1 cellular context compared by ENCODE assay signal in the genomic region with DNA sequence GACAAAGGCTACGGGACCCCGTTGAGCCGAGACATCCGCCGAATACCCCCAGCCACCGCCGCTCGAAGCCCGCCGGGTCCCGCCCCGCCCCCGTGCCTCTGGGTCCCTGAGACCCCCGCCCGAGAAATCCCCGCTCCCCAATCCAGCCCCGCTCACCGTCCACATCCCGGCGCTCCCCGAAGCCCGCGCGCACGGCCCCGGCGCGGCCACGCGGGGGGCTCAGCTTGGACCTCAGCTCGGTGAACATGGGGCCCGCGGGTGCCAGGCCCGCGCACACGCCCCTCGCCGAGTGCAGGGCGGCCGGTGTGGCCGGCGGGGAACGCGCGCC.
TF ChIP-seq lines count a peak whose summit lies in the region.

No MANE protein-coding gene starts in this region.

TF ChIP-seq in liver, 16 proteins besides CTCF, POLR2A, EP300 and RAD21 (continued from another document):
- no peak for TF ChIP-seq ATF3 (IDR thresholded peaks at IDR 0.05)
- TF ChIP-seq, protein P1, sequence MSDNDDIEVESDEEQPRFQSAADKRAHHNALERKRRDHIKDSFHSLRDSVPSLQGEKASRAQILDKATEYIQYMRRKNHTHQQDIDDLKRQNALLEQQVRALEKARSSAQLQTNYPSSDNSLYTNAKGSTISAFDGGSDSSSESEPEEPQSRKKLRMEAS (IDR thresholded peaks at IDR 0.05): no peak
- no peak for TF ChIP-seq NR2F2 (IDR thresholded peaks at IDR 0.05)
- TF ChIP-seq JUND (IDR thresholded peaks at IDR 0.05): no peak
- no peak for TF ChIP-seq GABPA (IDR thresholded peaks at IDR 0.05 in 1 of 2, conservative IDR thresholded peaks at IDR 0.05 in 1 of 2)
- TF ChIP-seq FOXA2 (IDR thresholded peaks at IDR 0.05): no peak
- no peak for TF ChIP-seq EGR1 (IDR thresholded peaks at IDR 0.05; ENCODE audit: low read depth in 2 of 2)
TF ChIP-seq in liver: peak in this region for 0.
